In the genomic region with DNA sequence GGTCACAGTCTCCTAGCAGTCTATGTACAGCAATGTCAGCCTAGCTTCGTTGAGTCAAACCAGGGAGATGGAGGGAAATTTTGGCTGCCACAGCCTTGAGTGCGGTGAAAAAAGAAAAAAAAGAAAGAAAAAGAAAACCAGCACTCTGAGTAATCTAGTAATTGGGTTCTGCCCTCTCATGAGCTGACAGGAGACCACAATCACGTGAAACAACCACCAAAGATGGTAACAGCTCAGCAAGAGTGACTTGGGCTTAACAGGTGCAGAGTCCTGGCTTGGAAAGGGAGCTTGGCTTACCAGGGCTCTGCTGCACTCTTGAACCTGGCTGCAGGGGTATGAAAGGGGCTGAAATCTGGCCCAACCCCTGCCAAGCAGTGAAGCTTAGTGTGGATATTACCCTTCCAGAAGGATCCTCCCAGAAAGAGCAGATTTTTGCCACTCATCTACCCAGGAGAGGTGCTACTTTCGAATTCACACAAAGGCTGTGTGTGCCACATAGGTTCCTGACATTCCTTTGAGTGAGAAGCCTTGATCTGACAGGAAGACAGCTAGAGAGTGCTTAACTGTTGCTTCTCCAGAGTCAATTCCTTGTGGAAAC, we compare ENCODE assay signal across 8 cellular contexts.
DNase-seq lines count a peak whose midpoint lies in the region; ATAC-seq and TF ChIP-seq lines count a peak whose summit lies in the region.

No MANE protein-coding gene starts in this region.

- H3K4me1 ChIP-seq in OCI-LY7 (ENCODE audit: insufficient read depth, low read length, poor library complexity, severe bottlenecking), result no peaks in the 10 kb centered on the region

- H3K79me2 ChIP-seq in OCI-LY7 (ENCODE audit: insufficient read depth, low read depth, low read length), result no peaks in the 10 kb centered on the region

- POLR2A ChIA-PET in OCI-LY7 (lab: Charles Lee), result interaction anchor here (0.5 to 0.7 kb wide), 2 partner anchors 273 to 365 kb away, joined by 3 read pairs; no protein-coding TSS in a partner anchor

- H3K36me3 ChIP-seq in OCI-LY7 (ENCODE audit: insufficient read depth, low read length), result no peaks in the 10 kb centered on the region

- CTCF ChIA-PET in OCI-LY7 (lab: Charles Lee; ENCODE audit: unreplicated experiment), result no interaction called here

- H3K4me3 ChIP-seq in OCI-LY7 (ENCODE audit: low read depth, low read length, poor library complexity, severe bottlenecking), result no peak overlapping the region

- no peak overlapping the region for H2AFZ ChIP-seq in OCI-LY7 (ENCODE audit: low read length)

- no peak for TF ChIP-seq POLR2A in GM18505 (IDR thresholded peaks at IDR 0.05; ENCODE audit: borderline replicate concordance, extremely low read depth, insufficient read depth, insufficient read length)
- TF ChIP-seq POLR2A in erythroblast (IDR thresholded peaks at IDR 0.05; ENCODE audit: low read length), result no peak

- peak; percentile 89 for ATAC-seq in GM18505 (IDR thresholded peaks at IDR 0.05; ENCODE audit: unreplicated experiment)
- ATAC-seq in HG02798 (IDR thresholded peaks at IDR 0.05; ENCODE audit: poor library complexity, unreplicated experiment), result peak; percentile 94
- no peak for ATAC-seq in sciatic nerve

- H3K27ac ChIP-seq in cingulate gyrus (ENCODE audit: low read depth, low read length) (peak overlapping the region; percentile 55), OCI-LY7 (ENCODE audit: low read depth, low read length, poor library complexity, severe bottlenecking) (no peak overlapping the region)

- no peaks in the 10 kb centered on the region for H3K9me2 ChIP-seq in OCI-LY7 (ENCODE audit: insufficient read depth, low read length)

- TF ChIP-seq CTCF in OCI-LY7 (conservative IDR thresholded peaks at IDR 0.05; ENCODE audit: low read length), result no peak

- H3K9me3 ChIP-seq in OCI-LY7 (ENCODE audit: low read length), result no peaks in the 10 kb centered on the region

- intact Hi-C loops in sciatic nerve (cut with DNase I) (loop anchor here (10.0 kb wide), 1 partner anchor 246 kb away; no protein-coding TSS in a partner anchor), OCI-LY7 (cut with micrococcal nuclease; ENCODE audit: unreplicated experiment) (no loop called here)

- no TSS peak for BruUV-seq in OCI-LY7 (replicated peaks; lab: Mats Ljungman, UMichigan)

- H4K20me1 ChIP-seq in OCI-LY7 (ENCODE audit: insufficient read depth, low read length), result no peaks in the 10 kb centered on the region

- DNase-seq in T-helper 22 cell (ENCODE audit: low read depth) (peak; percentile 65), erythroblast (lab: John Stamatoyannopoulos, UW) (no peak), sciatic nerve (ENCODE audit: low spot score) (no peak), OCI-LY7 (ENCODE audit: low spot score) (no peak)
- DNase-seq in stimulated activated CD8-positive, alpha-beta memory T cell treated with anti-CD3 and anti-CD28 coated beads, Interleukin-4, amount 100 ng/mL, for 24 hours (ENCODE audit: low read depth), result peak; percentile 24

- no peak overlapping the region for H3K4me2 ChIP-seq in OCI-LY7 (ENCODE audit: low read length)

Comparison
In these comparisons a context has a peak if more than half of its experiments do, and no peak if none do; other contexts are left out.
1. DNase-seq: peak in T-helper 22 cell (single experiment) and stimulated activated CD8-positive, alpha-beta memory T cell treated with anti-CD3 and anti-CD28 coated beads, Interleukin-4, amount 100 ng/mL, for 24 hours (single experiment); none in erythroblast (0 of 2), sciatic nerve (single experiment) and OCI-LY7 (single experiment).